Comparison of ENCODE assay signal across 8 cellular contexts in the genomic region with DNA sequence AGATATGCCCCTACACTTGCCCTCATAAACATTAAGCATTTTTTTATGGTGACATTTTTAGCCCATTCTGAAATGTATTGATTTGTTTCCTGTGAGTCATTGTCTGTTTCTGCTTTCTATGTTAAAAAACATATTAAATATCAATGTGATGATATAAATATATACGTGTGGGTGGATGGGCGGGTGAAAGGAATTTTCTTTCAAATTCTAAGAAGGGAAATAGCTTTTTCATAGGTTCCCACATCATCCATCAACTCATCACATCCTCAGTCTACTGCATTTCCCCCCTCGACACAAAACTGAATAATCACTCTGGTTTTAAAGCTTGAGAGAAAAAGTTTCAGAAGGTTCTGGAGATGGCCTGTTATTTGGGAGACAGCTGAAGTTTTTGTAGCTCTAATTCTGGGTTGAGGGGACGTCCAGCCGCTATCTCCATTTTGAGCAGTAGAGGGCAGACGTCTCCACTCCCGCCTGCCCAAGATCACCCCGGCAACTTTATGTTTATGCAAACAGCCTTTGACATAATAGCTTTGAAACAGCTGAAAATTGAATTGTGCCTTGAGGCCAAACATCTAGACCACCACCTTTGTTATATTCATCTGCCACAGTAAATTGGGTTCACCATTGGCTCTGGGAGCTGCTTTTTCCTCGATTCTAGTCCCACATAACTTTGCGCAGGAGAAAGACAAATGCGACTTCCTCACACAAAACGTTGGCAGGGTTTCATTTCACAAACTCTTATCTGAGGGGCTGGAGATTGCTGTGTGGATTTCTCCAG.
DNase-seq lines count a peak whose midpoint lies in the region; ATAC-seq, FAIRE-seq and TF ChIP-seq lines count a peak whose summit lies in the region.

No MANE protein-coding gene starts in this region.

- FAIRE-seq in A549 (lab: Jason Lieb, UNC): no peak
- peak; percentile 66 for FAIRE-seq in GM18507 (lab: Jason Lieb, UNC)

- no peak for TF ChIP-seq EP300 in A549 (IDR thresholded peaks at IDR 0.05)

- ATAC-seq in A549: peak; percentile 88 to 95

- TF ChIP-seq POLR2A in A549 (IDR thresholded peaks at IDR 0.05; ENCODE audit: low read length): no peak

- H3K4me2 ChIP-seq in A549: no peak overlapping the region

- H3K27me3 ChIP-seq in HUES48 (ENCODE audit: control insufficient read depth, insufficient read depth, low read length) (no peaks in the 10 kb centered on the region), tibial artery (no peaks in the 10 kb centered on the region)

- POLR2A ChIA-PET in A549 (lab: Yijun Ruan, JAX): interaction anchor here (0.7 kb wide), 1 partner anchor 9 kb away, joined by 3 read pairs; no protein-coding TSS in a partner anchor

- H3K4me1 ChIP-seq in A549 (no peaks in the 10 kb centered on the region), HUES48 (ENCODE audit: control insufficient read depth, insufficient read depth, low read length) (peaks cover 13% of the 10 kb centered on the region), tibial artery (peaks cover 0 to 5% (median 2%) of the 10 kb centered on the region in 4 donors)

- H3K9ac ChIP-seq in HUES48 (ENCODE audit: low read depth, low read length): no peak overlapping the region

- TF ChIP-seq CTCF in A549 (IDR thresholded peaks at IDR 0.05): peak; percentile 69
- TF ChIP-seq CTCF in foreskin fibroblast (IDR thresholded peaks at IDR 0.05; ENCODE audit: low read depth, low read length): peak; percentile 90
- TF ChIP-seq CTCF in tibial artery (IDR thresholded peaks at IDR 0.05): peak; percentile 76 to 82

- no peak overlapping the region for H3K4me3 ChIP-seq in A549
- H3K4me3 ChIP-seq in HUES48 (ENCODE audit: low read depth, low read length): no peak overlapping the region
- H3K4me3 ChIP-seq in foreskin fibroblast (ENCODE audit: low read depth in 1 of 2, low read length in 2 of 2): peak overlapping the region in 1 of 2 donors; percentile 5
- H3K4me3 ChIP-seq in tibial artery: peak overlapping the region; percentile 21 to 41

- H3K27ac ChIP-seq in A549 (no peak overlapping the region), HUES48 (ENCODE audit: low read depth, low read length) (peak overlapping the region; percentile 22), tibial artery (no peak overlapping the region)

- H3K36me3 ChIP-seq in HUES48 (ENCODE audit: control insufficient read depth, insufficient read depth, low read length) (no peaks in the 10 kb centered on the region), tibial artery (no peaks in the 10 kb centered on the region)

- intact Hi-C loops in tibial artery (cut with DNase I; ENCODE audit: low total_unique reads): loop anchor here (10.0 kb wide), 2 partner anchors 1030 to 1060 kb away; no protein-coding TSS in a partner anchor

- 28% methylated on average over 12 of the region's 12 CpGs for WGBS in A549 (ENCODE audit: missing lambda C conversion rate)

- TF ChIP-seq RAD21 in A549 (conservative IDR thresholded peaks at IDR 0.05 in 1 of 2, IDR thresholded peaks at IDR 0.05 in 1 of 2): peak; percentile 65 to 68

- DNase-seq in A549 (ENCODE audit: low read depth in 1 of 2, low spot score in 1 of 2): peak; percentile 59 to 70
- DNase-seq in GM18507 (ENCODE audit: extremely low spot score, insufficient read length, low read depth): peak; percentile 28
- DNase-seq in OCI-M1 (lab: John Stamatoyannopoulos, UW): peak; percentile 67
- peak; percentile 8 for DNase-seq in activated effector memory CD4-positive, alpha-beta T cell treated with Interleukin-2 at 50 U/mL for 16 hours
- DNase-seq in foreskin fibroblast: peak; percentile 43 to 84
- peak; percentile 2 for DNase-seq in occipital lobe (lab: John Stamatoyannopoulos, UW)
- peak; percentile 43 to 70 for DNase-seq in tibial artery

- no peaks in the 10 kb centered on the region for H3K9me3 ChIP-seq in A549
- no peaks in the 10 kb centered on the region for H3K9me3 ChIP-seq in HUES48 (ENCODE audit: control insufficient read depth, insufficient read depth, low read length)
- no peaks in the 10 kb centered on the region for H3K9me3 ChIP-seq in tibial artery

- CTCF ChIA-PET in A549 (lab: Yijun Ruan, JAX): interaction anchor here (0.6 to 2.2 kb wide), 45 partner anchors 10 to 1072 kb away, joined by 3 to 38 read pairs (median 4); no protein-coding TSS in a partner anchor

TF ChIP-seq in A549, 52 proteins besides CTCF, POLR2A, EP300 and RAD21:
- TF ChIP-seq SMC3 (IDR thresholded peaks at IDR 0.05) (peak; percentile 69; the same call in 2 of the 3 replicates), HDAC2 (IDR thresholded peaks at IDR 0.05) (no peak)

Comparison
In these comparisons a context has a peak if more than half of its experiments do, and no peak if none do; other contexts are left out.
1. DNase-seq: peak in every context shown above with its lines; median percentile 67 in OCI-M1; 64 in A549; 64 in foreskin fibroblast; 56 in tibial artery; 28 in GM18507; 8 in activated effector memory CD4-positive, alpha-beta T cell treated with Interleukin-2 at 50 U/mL for 16 hours; 2 in occipital lobe.
2. H3K4me3 ChIP-seq: peak in tibial artery (2 of 2); none in A549 (single experiment) and HUES48 (single experiment).
3. Peak in every context shown above with its lines, with median percentiles within 50 percentile points of each other: CTCF ChIP-seq.